8 cellular contexts compared by ENCODE assay signal in genomic region chr15:78149068-78149804, GRCh38. TPM values are rescaled to one million over a fixed set of nuclear protein-coding genes. Genes with fewer than 3 reads are reported as not detected.
DNase-seq lines count a peak whose midpoint lies in the region; ATAC-seq and TF ChIP-seq lines count a peak whose summit lies in the region.

Gene IDH3A, plus strand, starts transcription at chr15:78149362. Its CDS starts 42 bp downstream, at chr15:78149404.

- H3K9me3 Mint-ChIP-seq in naive thymus-derived CD4-positive, alpha-beta T cell, result no peaks in the 10 kb centered on the region
- no peaks in the 10 kb centered on the region for H3K9me3 Mint-ChIP-seq in stimulated activated memory B cell treated with anti-CD40 and anti-IgM and Interleukin-4, amounts not matched to agents 10 μg/mL and 1 μg/mL and 100 μg/mL, for 72 hours

- H3K4me1 Mint-ChIP-seq in naive thymus-derived CD4-positive, alpha-beta T cell, result peaks cover 25 to 51% (median 43%) of the 10 kb centered on the region in 7 donors
- peaks cover 38% of the 10 kb centered on the region for H3K4me1 Mint-ChIP-seq in stimulated activated memory B cell treated with anti-CD40 and anti-IgM and Interleukin-4, amounts not matched to agents 10 μg/mL and 1 μg/mL and 100 μg/mL, for 72 hours

- H3K36me3 ChIP-seq in naive thymus-derived CD4-positive, alpha-beta T cell (ENCODE audit: control insufficient read depth in 2 of 3, insufficient read depth in 3 of 3, low read length in 3 of 3), result no peaks in the 10 kb centered on the region

- no peaks in the 10 kb centered on the region for H3K27me3 Mint-ChIP-seq in naive thymus-derived CD4-positive, alpha-beta T cell
- no peaks in the 10 kb centered on the region for H3K27me3 Mint-ChIP-seq in stimulated activated memory B cell treated with anti-CD40 and anti-IgM and Interleukin-4, amounts not matched to agents 10 μg/mL and 1 μg/mL and 100 μg/mL, for 72 hours

- peak within 1 kb of the TSS; percentile 77 for H3K27ac ChIP-seq in naive thymus-derived CD4-positive, alpha-beta T cell (ENCODE audit: low read depth, low read length)

- H3K27ac Mint-ChIP-seq in naive thymus-derived CD4-positive, alpha-beta T cell, result peak within 1 kb of the TSS; percentile 91 to 97 (median 95)
- H3K27ac Mint-ChIP-seq in stimulated activated memory B cell treated with anti-CD40 and anti-IgM and Interleukin-4, amounts not matched to agents 10 μg/mL and 1 μg/mL and 100 μg/mL, for 72 hours, result peak within 1 kb of the TSS; percentile 93

- peaks cover 17 to 24% of the 10 kb centered on the region in 2 donors for H3K4me1 ChIP-seq in naive thymus-derived CD4-positive, alpha-beta T cell (ENCODE audit: control insufficient read depth in 2 of 2, insufficient read depth in 2 of 2, low read length in 2 of 2)

- no peak for TF ChIP-seq CTCF in LNCaP clone FGC (IDR thresholded peaks at IDR 0.05; ENCODE audit: control insufficient read depth, extremely low read depth, insufficient read depth)

- H3K4me3 ChIP-seq in LNCaP clone FGC (ENCODE audit: low read depth, low read length), result peak within 1 kb of the TSS; percentile 65
- peak within 1 kb of the TSS; percentile 76 for H3K4me3 ChIP-seq in naive thymus-derived CD4-positive, alpha-beta T cell (ENCODE audit: low read length)

- POLR2A ChIA-PET in naive thymus-derived CD4-positive, alpha-beta T cell (lab: Charles Lee), result interaction anchor here (0.6 to 3.2 kb wide), 10 partner anchors 9 to 310 kb away, joined by 3 to 13 read pairs (median 4); partner anchors contain the start of gene CIB2

- CTCF ChIA-PET in naive thymus-derived CD4-positive, alpha-beta T cell (lab: Charles Lee), result interaction anchor here (1.3 kb wide), 1 partner anchor 20 kb away, joined by 4 read pairs; no protein-coding TSS in a partner anchor

- H3K27me3 ChIP-seq in naive thymus-derived CD4-positive, alpha-beta T cell (ENCODE audit: control insufficient read depth in 2 of 2, insufficient read depth in 2 of 2, low read length in 2 of 2), result no peaks in the 10 kb centered on the region

- intact Hi-C loops in naive thymus-derived CD4-positive, alpha-beta T cell (cut with micrococcal nuclease), result loop anchor here (1.0 to 5.0 kb wide), 12 partner anchors 18 to 727 kb away; partner anchors contain the start of genes CIB2 (in 2 of the 2), IREB2 (in 2 of the 2), SKIC8 (in 2 of the 2) and TBC1D2B (in 2 of the 2)

- no peaks in the 10 kb centered on the region for H3K9me3 ChIP-seq in naive thymus-derived CD4-positive, alpha-beta T cell (ENCODE audit: control insufficient read depth in 2 of 3, low read length in 3 of 3)

- peak; percentile 96 for DNase-seq in EH (ENCODE audit: low read depth)
- peak; percentile 96 for DNase-seq in GOT3 (lab: John Stamatoyannopoulos, UW)
- DNase-seq in LNCaP clone FGC (ENCODE audit: low read depth), result peak; percentile 70
- peak; percentile 99 for DNase-seq in RPMI8226
- peak; percentile 100 for DNase-seq in activated T-helper 1 cell treated with anti-CD3 and anti-CD28 coated beads, Interleukin-2, amount 50 U/mL, for 16 hours (ENCODE audit: low read depth in 1 of 2, low spot score in 1 of 2)
- peak; percentile 95 for DNase-seq in fibroblast of gingiva (ENCODE audit: low read depth)
- DNase-seq in naive thymus-derived CD4-positive, alpha-beta T cell, result peak; percentile 97 to 100 (median 99)

- H3K4me3 Mint-ChIP-seq in naive thymus-derived CD4-positive, alpha-beta T cell, result peak within 1 kb of the TSS; percentile 93 to 98 (median 96)
- H3K4me3 Mint-ChIP-seq in stimulated activated memory B cell treated with anti-CD40 and anti-IgM and Interleukin-4, amounts not matched to agents 10 μg/mL and 1 μg/mL and 100 μg/mL, for 72 hours, result peak within 1 kb of the TSS; percentile 90

- peaks cover 0 to 15% (median 7%) of the 10 kb centered on the region in 5 donors for H3K36me3 Mint-ChIP-seq in naive thymus-derived CD4-positive, alpha-beta T cell
- peaks cover 9% of the 10 kb centered on the region for H3K36me3 Mint-ChIP-seq in stimulated activated memory B cell treated with anti-CD40 and anti-IgM and Interleukin-4, amounts not matched to agents 10 μg/mL and 1 μg/mL and 100 μg/mL, for 72 hours

- ATAC-seq in naive thymus-derived CD4-positive, alpha-beta T cell, result peak; percentile 99
- ATAC-seq in stimulated activated memory B cell treated with anti-CD40 and anti-IgM and Interleukin-4, amounts not matched to agents 10 μg/mL and 1 μg/mL and 100 μg/mL, for 72 hours, result peak; percentile 97

RNA-seq across cellular contexts. Expression of gene IDH3A, which starts in this region (rescaled TPM):
- 100 to 1,000 TPM in 1 of 5 experiments, 10 to 100 TPM in 4; 44.4 to 105 (median 61.1) TPM for total RNA-seq in naive thymus-derived CD4-positive, alpha-beta T cell
- polyA plus RNA-seq in naive thymus-derived CD4-positive, alpha-beta T cell, result 10 to 100 TPM; 40.5 to 46.7 TPM

Comparison
In these comparisons a context has a peak if more than half of its experiments do, and no peak if none do; other contexts are left out.
1. Peak in every context shown above with its lines: DNase-seq, ATAC-seq, H3K4me3 ChIP-seq and H3K27ac ChIP-seq.